ENCODE assay signal across 8 cellular contexts in genomic region chr6:73369157-73369556, GRCh38. TPM values are rescaled to one million over a fixed set of nuclear protein-coding genes. Genes with fewer than 3 reads are reported as not detected.
"Had no signal": no experiment of that assay in that cellular context is flagged by ENCODE, and none has a peak within 500 bp of the region (broad histone marks: within the 10 kb centered on the region; RNA-seq: fewer than 3 reads in every experiment).

No MANE protein-coding gene starts in this region.

- H3K36me3 Mint-ChIP-seq: IgD-negative memory B cell had no signal

- H3K27ac Mint-ChIP-seq: H9, IgD-negative memory B cell had no signal

- DNase-seq: GOT3, H9, HCEC 1CT, KBM-7 had no signal

- ATAC-seq: HepG2 had no signal

- H3K27ac ChIP-seq: HL-60 had no signal

- H3K4me1 Mint-ChIP-seq: IgD-negative memory B cell had no signal

- H3K4me3 Mint-ChIP-seq: H9, IgD-negative memory B cell had no signal

RNA-seq across cellular contexts. Expression of gene OOEP, which starts 0.5 kb away (rescaled TPM):
- total RNA-seq: H9, HepG2, HT1080 had no signal
- polyA plus RNA-seq: HepG2 had no signal

RNA-seq across cellular contexts. Expression of gene KHDC3L, which starts 6.7 kb away (rescaled TPM):
- total RNA-seq: HepG2, HT1080 had no signal
- polyA plus RNA-seq: HepG2, IgD-negative memory B cell had no signal

RNA-seq across cellular contexts. Expression of gene DPPA5, which starts 15.1 kb away (rescaled TPM):
- total RNA-seq: HepG2, HT1080 had no signal
- polyA plus RNA-seq: HepG2, IgD-negative memory B cell had no signal

RNA-seq across cellular contexts. Expression of gene DDX43, which starts 25.5 kb away (rescaled TPM):
- total RNA-seq: HepG2, HT1080 had no signal
- polyA plus RNA-seq: HepG2 had no signal
